20 cellular contexts compared by ENCODE assay signal in the genomic region with DNA sequence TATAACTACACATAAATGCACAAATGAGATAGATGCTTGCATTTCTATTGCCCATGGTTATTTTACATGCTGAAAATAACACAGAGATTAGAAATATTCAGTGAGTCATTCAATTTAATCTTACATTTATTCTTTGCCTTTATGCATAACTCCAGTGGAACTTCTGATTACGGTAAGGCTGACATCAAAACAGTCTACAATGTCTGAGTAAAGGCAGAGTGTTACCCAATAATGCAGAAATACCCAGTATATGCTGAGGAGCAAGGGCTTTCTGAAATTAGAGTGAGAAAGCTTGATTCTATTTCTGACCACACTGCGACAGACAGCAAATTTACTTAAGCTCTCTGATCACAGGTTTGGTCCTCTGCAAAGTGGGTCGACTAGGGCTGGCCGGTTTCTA. TPM values are rescaled to one million over a fixed set of nuclear protein-coding genes. Genes with fewer than 3 reads are reported as not detected.
DNase-seq lines count a peak whose midpoint lies in the region; ATAC-seq and TF ChIP-seq lines count a peak whose summit lies in the region.
"Had no signal": no experiment of that assay in that cellular context is flagged by ENCODE, and none has a peak within 500 bp of the region (broad histone marks: within the 10 kb centered on the region; RNA-seq: fewer than 3 reads in every experiment).

No MANE protein-coding gene starts in this region.

- ATAC-seq in HG02623 (IDR thresholded peaks at IDR 0.05; ENCODE audit: unreplicated experiment) (no peak), HG02759 (IDR thresholded peaks at IDR 0.05; ENCODE audit: unreplicated experiment) (no peak)
- ATAC-seq: K562 had no signal

- POLR2A ChIA-PET in activated CD4-positive, alpha-beta memory T cell treated with anti-CD3 and anti-CD28 coated beads for 36 hours (lab: Charles Lee) = interaction anchor here (1.7 kb wide), 1 partner anchor 19 kb away, joined by 4 read pairs; a partner anchor contains a TSS

- no peaks in the 10 kb centered on the region for H3K9me3 Mint-ChIP-seq in activated CD4-positive, alpha-beta T cell treated with anti-CD3 and anti-CD28 coated beads, Interleukin-2, amount 10 ng/mL, durations not matched to agents 24 days and 14 days
- H3K9me3 Mint-ChIP-seq in activated CD4-positive, alpha-beta memory T cell treated with anti-CD3 and anti-CD28 coated beads for 36 hours = no peaks in the 10 kb centered on the region
- H3K9me3 Mint-ChIP-seq: CD14-positive monocyte had no signal

- H3K4me3 Mint-ChIP-seq in activated CD4-positive, alpha-beta T cell treated with anti-CD3 and anti-CD28 coated beads, Interleukin-2, amount 10 ng/mL, durations not matched to agents 24 days and 14 days = no peak overlapping the region
- no peak overlapping the region for H3K4me3 Mint-ChIP-seq in activated CD4-positive, alpha-beta memory T cell treated with anti-CD3 and anti-CD28 coated beads for 36 hours
- H3K4me3 Mint-ChIP-seq: CD14-positive monocyte had no signal

- H3K36me3 ChIP-seq in neutrophil (peaks cover 75% of the 10 kb centered on the region), transverse colon (peaks cover 0 to 48% (median 7%) of the 10 kb centered on the region in 4 donors)

- H3K4me1 Mint-ChIP-seq in activated CD4-positive, alpha-beta T cell treated with anti-CD3 and anti-CD28 coated beads, Interleukin-2, amount 10 ng/mL, durations not matched to agents 24 days and 14 days = peaks cover 14% of the 10 kb centered on the region
- H3K4me1 Mint-ChIP-seq in activated CD4-positive, alpha-beta memory T cell treated with anti-CD3 and anti-CD28 coated beads for 36 hours (ENCODE audit: low read depth) = peaks cover 3% of the 10 kb centered on the region

- 52 to 100% methylated on average over 2 to 4 of the region's 4 CpGs for WGBS in transverse colon (ENCODE audit: low coverage in 1 of 2), 2 donors

- peak overlapping the region; percentile 21 for H3K27ac ChIP-seq in neutrophil
- H3K27ac ChIP-seq in transverse colon = no peak overlapping the region
- H3K27ac ChIP-seq: 22Rv1, SK-N-MC had no signal

- in situ Hi-C loops in transverse colon (cut with MboI; ENCODE audit: low pct_ligation_motif_present in 1 of 4, low pct_unique_long_range_greater_than_20kb in 1 of 4, low sequenced_read_pairs in 3 of 4) = no loop called here

- H3K4me1 ChIP-seq in neutrophil (ENCODE audit: control insufficient read depth in 1 of 2, insufficient read depth in 1 of 2, low read depth in 1 of 2, low read length in 1 of 2) (no peaks in the 10 kb centered on the region), transverse colon (no peaks in the 10 kb centered on the region)

- CTCF ChIA-PET in activated CD4-positive, alpha-beta memory T cell treated with anti-CD3 and anti-CD28 coated beads for 36 hours (lab: Charles Lee) = no interaction called here

- TF ChIP-seq EP300 in transverse colon (IDR thresholded peaks at IDR 0.05; ENCODE audit: low read depth) = no peak

- H3K27me3 ChIP-seq in neutrophil (no peaks in the 10 kb centered on the region), transverse colon (no peaks in the 10 kb centered on the region)

- intact Hi-C loops in activated CD4-positive, alpha-beta T cell treated with anti-CD3 and anti-CD28 coated beads, Interleukin-2, amount 10 ng/mL, durations not matched to agents 24 days and 14 days (cut with micrococcal nuclease) = no loop called here
- intact Hi-C loops in transverse colon (cut with DNase I; ENCODE audit: low total_unique reads) = no loop called here
- intact Hi-C loops in activated CD4-positive, alpha-beta memory T cell treated with anti-CD3 and anti-CD28 coated beads for 36 hours (cut with micrococcal nuclease) = loop anchor here (10.0 kb wide), 1 partner anchor 895 kb away; a partner anchor contains a TSS

- TF ChIP-seq POLR2A in transverse colon (IDR thresholded peaks at IDR 0.05) = no peak

- H3K4me3 ChIP-seq in neutrophil (ENCODE audit: low read depth in 1 of 2, low read length in 1 of 2) = no peak overlapping the region
- H3K4me3 ChIP-seq in transverse colon = no peak overlapping the region
- H3K4me3 ChIP-seq: K562, SK-N-MC had no signal

- peaks cover 61% of the 10 kb centered on the region for H3K36me3 Mint-ChIP-seq in activated CD4-positive, alpha-beta T cell treated with anti-CD3 and anti-CD28 coated beads, Interleukin-2, amount 10 ng/mL, durations not matched to agents 24 days and 14 days (ENCODE audit: low read depth)
- peaks cover 21% of the 10 kb centered on the region for H3K36me3 Mint-ChIP-seq in activated CD4-positive, alpha-beta memory T cell treated with anti-CD3 and anti-CD28 coated beads for 36 hours

- H3K27me3 Mint-ChIP-seq in activated CD4-positive, alpha-beta T cell treated with anti-CD3 and anti-CD28 coated beads, Interleukin-2, amount 10 ng/mL, durations not matched to agents 24 days and 14 days = no peaks in the 10 kb centered on the region
- no peaks in the 10 kb centered on the region for H3K27me3 Mint-ChIP-seq in activated CD4-positive, alpha-beta memory T cell treated with anti-CD3 and anti-CD28 coated beads for 36 hours

- peak; percentile 38 for DNase-seq in activated CD4-positive, alpha-beta T cell treated with anti-CD3 and anti-CD28 coated beads, Interleukin-2, amount 10 ng/mL, durations not matched to agents 24 days and 14 days
- DNase-seq in activated CD4-positive, alpha-beta T cell treated with anti-CD3 and anti-CD28 coated beads for 1 hour = no peak
- DNase-seq in fibroblast of gingiva (ENCODE audit: low read depth) (peak; percentile 23), transverse colon (no peak)
- DNase-seq in activated CD4-positive, alpha-beta memory T cell treated with anti-CD3 and anti-CD28 coated beads for 36 hours = no peak
- DNase-seq: DMS79 treated with DMSO at 0.1 percent for 48 hours, GOT3, NCI-H1105, NCI-H1694, NCI-H2081 treated with DMSO at 0.1 percent for 48 hours, NCI-H748 treated with DMSO at 0.1 percent for 48 hours, SHP77 had no signal

- H3K27ac Mint-ChIP-seq in activated CD4-positive, alpha-beta T cell treated with anti-CD3 and anti-CD28 coated beads, Interleukin-2, amount 10 ng/mL, durations not matched to agents 24 days and 14 days = no peak overlapping the region
- H3K27ac Mint-ChIP-seq in activated CD4-positive, alpha-beta memory T cell treated with anti-CD3 and anti-CD28 coated beads for 36 hours = no peak overlapping the region

- TF ChIP-seq CTCF in neutrophil (IDR thresholded peaks at IDR 0.05) = no peak
- TF ChIP-seq CTCF in transverse colon (IDR thresholded peaks at IDR 0.05) = no peak

- H3K9me3 ChIP-seq in neutrophil (no peaks in the 10 kb centered on the region), transverse colon (no peaks in the 10 kb centered on the region)

RNA-seq across cellular contexts. Expression of a gene that starts 9.2 kb away (rescaled TPM):
- 36.7 and 37.2 TPM in 2 replicates for total RNA-seq in activated CD4-positive, alpha-beta T cell treated with anti-CD3 and anti-CD28 coated beads, Interleukin-2, amount 10 ng/mL, durations not matched to agents 24 days and 14 days
- 10 to 100 TPM in 3 of 4 donors, 1 to 10 TPM in 1; 1.6 to 23.9 (median 19.3) TPM for total RNA-seq in transverse colon
- 10 to 100 TPM; 32.3 to 34.4 TPM for total RNA-seq in activated CD4-positive, alpha-beta memory T cell treated with anti-CD3 and anti-CD28 coated beads for 36 hours
- total RNA-seq: G401 had no signal

RNA-seq across cellular contexts. Expression of a gene that starts 18.6 kb away (rescaled TPM):
- total RNA-seq in activated CD4-positive, alpha-beta T cell treated with anti-CD3 and anti-CD28 coated beads, Interleukin-2, amount 10 ng/mL, durations not matched to agents 24 days and 14 days = 2.5 and 3.4 TPM in 2 replicates
- 1 to 10 TPM; 3.1 to 5.2 (median 3.9) TPM for total RNA-seq in transverse colon
- 1 to 10 TPM; 3.7 to 3.8 TPM for total RNA-seq in activated CD4-positive, alpha-beta memory T cell treated with anti-CD3 and anti-CD28 coated beads for 36 hours

Comparison
In these comparisons a context has a peak if more than half of its experiments do, and no peak if none do; other contexts are left out.
1. DNase-seq: peak in activated CD4-positive, alpha-beta T cell treated with anti-CD3 and anti-CD28 coated beads, Interleukin-2, amount 10 ng/mL, durations not matched to agents 24 days and 14 days (single experiment) and fibroblast of gingiva (single experiment); none in activated CD4-positive, alpha-beta T cell treated with anti-CD3 and anti-CD28 coated beads for 1 hour (single experiment), transverse colon (single experiment) and activated CD4-positive, alpha-beta memory T cell treated with anti-CD3 and anti-CD28 coated beads for 36 hours (single experiment).